Comparison of ENCODE assay signal across 23 cellular contexts in genomic region chr12:25741917-25742316, GRCh38.
"Had no signal": no experiment of that assay in that cellular context is flagged by ENCODE, and none has a peak within 500 bp of the region (broad histone marks: within the 10 kb centered on the region; RNA-seq: fewer than 3 reads in every experiment).

No MANE protein-coding gene starts in this region.

- H3K9ac ChIP-seq: neural progenitor cell had no signal

- DNase-seq: heart right ventricle; islet precursor cell; left ventricle myocardium inferior; naive thymus-derived CD8-positive, alpha-beta T cell; occipital lobe; ovary; right lobe of liver; stimulated activated CD4-positive, alpha-beta T cell treated with anti-CD3 and anti-CD28 coated beads, Interleukin-12 subunit alpha, Interleukin-12 subunit beta, amount 100 ng/mL, for 4 hours; stimulated activated CD4-positive, alpha-beta T cell treated with anti-CD3 and anti-CD28 coated beads, Interleukin-15, amount 100 ng/mL, for 24 hours; stimulated activated CD4-positive, alpha-beta T cell treated with anti-CD3 and anti-CD28 coated beads, Interleukin-2, amount 100 ng/mL, for 24 hours; stimulated activated CD4-positive, alpha-beta T cell treated with anti-CD3 and anti-CD28 coated beads, Interleukin-4, amount 100 ng/mL, for 1 hour; stimulated activated naive B cell treated with anti-CD40 and anti-IgM and Interleukin-4, amounts not matched to agents 10 μg/mL and 1 μg/mL and 100 μg/mL, for 72 hours; tibial artery; trophoblast cell; upper lobe of right lung; uterus had no signal

- H3K27ac ChIP-seq: heart right ventricle, hepatocyte, left ventricle myocardium inferior, neural progenitor cell, neutrophil, ovary, right atrium auricular region, right lobe of liver, suprapubic skin, thoracic aorta, tibial artery, upper lobe of right lung, uterus had no signal

- ATAC-seq: heart right ventricle; naive thymus-derived CD8-positive, alpha-beta T cell; right lobe of liver; stimulated activated naive B cell treated with anti-CD40 and anti-IgM and Interleukin-4, amounts not matched to agents 10 μg/mL and 1 μg/mL and 100 μg/mL, for 72 hours; upper lobe of right lung had no signal

- H3K79me2 ChIP-seq: hepatocyte had no signal

- H3K9me3 ChIP-seq: heart right ventricle, left ventricle myocardium inferior, neutrophil, ovary, right lobe of liver, suprapubic skin, thoracic aorta, tibial artery, upper lobe of right lung, uterus had no signal

- H3K4me3 ChIP-seq: heart right ventricle, hepatocyte, left ventricle myocardium inferior, lung, neural progenitor cell, ovary, right atrium auricular region, right lobe of liver, suprapubic skin, thoracic aorta, tibial artery, upper lobe of right lung, uterus had no signal

- H2AFZ ChIP-seq: hepatocyte, neural progenitor cell had no signal

- H3K36me3 ChIP-seq: heart right ventricle, left ventricle myocardium inferior, neural progenitor cell, neutrophil, ovary, right atrium auricular region, right lobe of liver, suprapubic skin, thoracic aorta, tibial artery, upper lobe of right lung, uterus had no signal

- H3K4me2 ChIP-seq: hepatocyte, neural progenitor cell had no signal

- H3K27me3 ChIP-seq: heart right ventricle, hepatocyte, neural progenitor cell, neutrophil, ovary, right atrium auricular region, right lobe of liver, suprapubic skin, tibial artery, upper lobe of right lung, uterus had no signal

- H3K4me1 ChIP-seq: heart right ventricle, left ventricle myocardium inferior, neural progenitor cell, right atrium auricular region, right lobe of liver, suprapubic skin, tibial artery, upper lobe of right lung, uterus had no signal
